Comparison of ENCODE assay signal across 21 cellular contexts in the genomic region with DNA sequence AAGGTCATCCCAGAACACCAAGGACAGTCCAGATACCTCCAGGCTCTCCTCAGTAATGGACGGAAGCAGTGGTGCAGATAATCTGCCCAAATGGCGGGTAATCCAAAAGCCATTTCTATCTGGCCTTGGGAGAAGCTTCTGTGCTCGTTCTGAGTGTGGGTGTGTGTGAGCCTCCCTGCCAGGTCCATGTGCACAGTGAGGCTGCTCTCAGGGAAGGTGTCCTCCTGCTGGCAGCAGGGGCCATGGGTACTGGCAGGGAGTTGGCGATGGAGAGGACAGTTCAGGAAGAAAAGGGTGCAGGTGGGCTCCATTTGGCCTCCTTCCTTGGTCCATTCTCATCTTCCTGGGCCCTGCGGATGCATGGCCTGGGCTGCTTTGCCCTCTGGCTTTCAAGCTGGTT. TPM values are rescaled to one million over a fixed set of nuclear protein-coding genes. Genes with fewer than 3 reads are reported as not detected.
"Had no signal": no experiment of that assay in that cellular context is flagged by ENCODE, and none has a peak within 500 bp of the region (broad histone marks: within the 10 kb centered on the region; RNA-seq: fewer than 3 reads in every experiment).

No MANE protein-coding gene starts in this region.

- H3K9me3 Mint-ChIP-seq: activated naive CD4-positive, alpha-beta T cell treated with anti-CD3 and anti-CD28 coated beads, Interleukin-2, amount 10 ng/mL, durations not matched to agents 7 days and 5 days; activated T-helper 2 cell treated with anti-CD3 and anti-CD28 coated beads, Interferon-gamma antibody, Interleukin-2, Interleukin-4, amounts not matched to agents 10 μg/mL and 5 μg/mL and 100 μg/mL, durations not matched to agents 14 hours and 24 hours and 36 hours had no signal

- H3K4me1 ChIP-seq: lower lobe of right lung, right atrium auricular region had no signal

- DNase-seq: activated CD4-positive, alpha-beta T cell treated with anti-CD3 and anti-CD28 coated beads, Interleukin-2, amount 50 U/mL, for 1 hour; activated naive CD4-positive, alpha-beta T cell treated with anti-CD3 and anti-CD28 coated beads, Interleukin-2, amount 10 ng/mL, durations not matched to agents 7 days and 5 days; activated T-cell treated with anti-CD3 and anti-CD28 coated beads for 4 hours; caudate nucleus; effector memory CD4-positive, alpha-beta T cell; erythroblast; glutamatergic neuron; lower lobe of right lung; naive thymus-derived CD4-positive, alpha-beta T cell; T-helper 2 cell; trophoblast cell had no signal

- H3K36me3 ChIP-seq: lower lobe of right lung, neutrophil, right atrium auricular region had no signal

- H3K27ac ChIP-seq: lower lobe of right lung, neutrophil, right atrium auricular region had no signal

- H3K36me3 Mint-ChIP-seq: activated naive CD4-positive, alpha-beta T cell treated with anti-CD3 and anti-CD28 coated beads, Interleukin-2, amount 10 ng/mL, durations not matched to agents 7 days and 5 days; stimulated activated memory B cell treated with anti-CD40 and anti-IgM and Interleukin-4, amounts not matched to agents 10 μg/mL and 1 μg/mL and 100 μg/mL, for 72 hours had no signal

- H3K27ac Mint-ChIP-seq: activated naive CD4-positive, alpha-beta T cell treated with anti-CD3 and anti-CD28 coated beads, Interleukin-2, amount 10 ng/mL, durations not matched to agents 7 days and 5 days; activated T-helper 2 cell treated with anti-CD3 and anti-CD28 coated beads, Interferon-gamma antibody, Interleukin-2, Interleukin-4, amounts not matched to agents 10 μg/mL and 5 μg/mL and 100 μg/mL, durations not matched to agents 14 hours and 24 hours and 36 hours; naive thymus-derived CD4-positive, alpha-beta T cell; stimulated activated memory B cell treated with anti-CD40 and anti-IgM and Interleukin-4, amounts not matched to agents 10 μg/mL and 1 μg/mL and 100 μg/mL, for 72 hours had no signal

- ATAC-seq: naive thymus-derived CD4-positive, alpha-beta T cell; stimulated activated memory B cell treated with anti-CD40 and anti-IgM and Interleukin-4, amounts not matched to agents 10 μg/mL and 1 μg/mL and 100 μg/mL, for 72 hours had no signal

- H3K4me1 Mint-ChIP-seq: activated naive CD4-positive, alpha-beta T cell treated with anti-CD3 and anti-CD28 coated beads, Interleukin-2, amount 10 ng/mL, durations not matched to agents 7 days and 5 days; naive thymus-derived CD4-positive, alpha-beta T cell; stimulated activated memory B cell treated with anti-CD40 and anti-IgM and Interleukin-4, amounts not matched to agents 10 μg/mL and 1 μg/mL and 100 μg/mL, for 72 hours had no signal

- H3K4me3 ChIP-seq: lower lobe of right lung, right atrium auricular region, smooth muscle cell had no signal

- H3K4me3 Mint-ChIP-seq: activated naive CD4-positive, alpha-beta T cell treated with anti-CD3 and anti-CD28 coated beads, Interleukin-2, amount 10 ng/mL, durations not matched to agents 7 days and 5 days; naive thymus-derived CD4-positive, alpha-beta T cell; stimulated activated memory B cell treated with anti-CD40 and anti-IgM and Interleukin-4, amounts not matched to agents 10 μg/mL and 1 μg/mL and 100 μg/mL, for 72 hours had no signal

- H3K4me2 ChIP-seq: smooth muscle cell had no signal

- H3K9me3 ChIP-seq: lower lobe of right lung, neutrophil, right atrium auricular region had no signal

- H3K27me3 ChIP-seq: neutrophil, right atrium auricular region had no signal

RNA-seq across cellular contexts. Expression of gene TEX36, which starts 15.6 kb away (rescaled TPM):
- total RNA-seq: activated CD8-positive, alpha-beta memory T cell treated with anti-CD3 and anti-CD28 coated beads for 36 hours; activated T-helper 2 cell treated with anti-CD3 and anti-CD28 coated beads, Interferon-gamma antibody, Interleukin-2, Interleukin-4, amounts not matched to agents 10 μg/mL and 5 μg/mL and 100 μg/mL, durations not matched to agents 14 hours and 24 hours and 36 hours; lower lobe of right lung; mononuclear cell; naive thymus-derived CD4-positive, alpha-beta T cell; posterior vena cava; right atrium auricular region; smooth muscle cell; subcutaneous adipose tissue had no signal
- polyA plus RNA-seq: adipose tissue; naive thymus-derived CD4-positive, alpha-beta T cell; smooth muscle cell had no signal
